8 cellular contexts compared by ENCODE assay signal in the genomic region with DNA sequence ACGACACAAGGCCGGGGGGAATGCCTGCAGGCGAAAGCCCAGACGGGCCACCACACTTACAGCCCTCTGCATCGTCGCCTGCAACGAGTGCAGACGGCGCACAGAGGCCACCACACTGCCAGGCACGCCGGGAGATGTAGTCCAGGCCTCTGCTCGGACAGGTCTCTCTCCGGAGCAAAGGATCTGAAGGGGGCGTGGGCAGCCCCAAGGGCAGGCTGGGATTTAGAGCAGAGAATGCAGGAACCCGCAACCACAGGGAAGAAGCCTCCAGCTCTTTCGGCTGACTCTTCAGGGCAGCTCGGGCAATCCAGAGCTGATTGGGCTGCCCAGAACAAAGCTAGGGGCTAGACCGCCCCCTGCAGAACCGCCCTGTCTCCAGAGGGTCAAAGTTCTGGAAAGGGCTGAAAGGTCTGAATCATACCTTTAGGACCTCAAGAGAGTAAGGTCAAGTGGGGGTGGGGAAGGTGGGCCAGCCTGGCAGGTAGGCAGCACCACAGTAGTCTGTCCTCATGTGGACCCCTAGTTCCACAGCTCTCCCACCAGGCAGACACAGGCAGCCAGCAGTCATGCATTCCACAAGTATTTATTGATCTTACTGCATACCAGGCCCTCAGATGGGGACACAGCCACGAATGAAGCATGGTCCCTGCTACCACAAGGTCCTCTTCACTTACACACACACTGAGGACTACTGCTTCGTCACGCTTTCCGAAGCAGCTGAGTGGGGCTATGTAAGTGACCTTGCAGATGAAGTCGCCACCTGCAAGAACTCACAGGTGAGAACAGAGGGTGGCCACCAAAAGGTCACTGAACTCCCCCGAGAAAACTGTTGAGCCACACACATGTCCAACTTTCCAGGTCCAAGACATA. TPM values are rescaled to one million over a fixed set of nuclear protein-coding genes. Genes with fewer than 3 reads are reported as not detected.
DNase-seq lines count a peak whose midpoint lies in the region; ATAC-seq and TF ChIP-seq lines count a peak whose summit lies in the region.

A gene with protein sequence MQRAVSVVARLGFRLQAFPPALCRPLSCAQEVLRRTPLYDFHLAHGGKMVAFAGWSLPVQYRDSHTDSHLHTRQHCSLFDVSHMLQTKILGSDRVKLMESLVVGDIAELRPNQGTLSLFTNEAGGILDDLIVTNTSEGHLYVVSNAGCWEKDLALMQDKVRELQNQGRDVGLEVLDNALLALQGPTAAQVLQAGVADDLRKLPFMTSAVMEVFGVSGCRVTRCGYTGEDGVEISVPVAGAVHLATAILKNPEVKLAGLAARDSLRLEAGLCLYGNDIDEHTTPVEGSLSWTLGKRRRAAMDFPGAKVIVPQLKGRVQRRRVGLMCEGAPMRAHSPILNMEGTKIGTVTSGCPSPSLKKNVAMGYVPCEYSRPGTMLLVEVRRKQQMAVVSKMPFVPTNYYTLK (minus strand): TSS at position 95 of the 870 bp plus-strand sequence. CDS start 23 bp downstream, at position 72.

- H3K36me3 Mint-ChIP-seq in CD8-positive, alpha-beta T cell = peaks cover 44% of the 10 kb centered on the region
- peaks cover 11% of the 10 kb centered on the region for H3K36me3 Mint-ChIP-seq in activated CD8-positive, alpha-beta T cell treated with anti-CD3 and anti-CD28 coated beads for 36 hours (ENCODE audit: low read depth)

- peak within 1 kb of the TSS; percentile 45 for H3K4me3 Mint-ChIP-seq in CD8-positive, alpha-beta T cell
- H3K4me3 Mint-ChIP-seq in activated CD8-positive, alpha-beta T cell treated with anti-CD3 and anti-CD28 coated beads for 36 hours = peak within 1 kb of the TSS; percentile 27

- no peaks in the 10 kb centered on the region for H3K9me3 Mint-ChIP-seq in CD8-positive, alpha-beta T cell
- no peaks in the 10 kb centered on the region for H3K9me3 Mint-ChIP-seq in activated CD8-positive, alpha-beta T cell treated with anti-CD3 and anti-CD28 coated beads for 36 hours

- POLR2A ChIA-PET in CD8-positive, alpha-beta T cell (lab: Charles Lee) = no interaction called here
- POLR2A ChIA-PET in activated CD8-positive, alpha-beta T cell treated with anti-CD3 and anti-CD28 coated beads for 36 hours (lab: Charles Lee) = interaction anchor here (0.9 to 3.0 kb wide), 5 partner anchors 9 to 83 kb away, joined by 3 to 18 read pairs (median 4); partner anchors contain the start of genes RHOA, TCTA and USP4

- peaks cover 29% of the 10 kb centered on the region for H3K4me1 Mint-ChIP-seq in CD8-positive, alpha-beta T cell (ENCODE audit: low read depth)
- H3K4me1 Mint-ChIP-seq in activated CD8-positive, alpha-beta T cell treated with anti-CD3 and anti-CD28 coated beads for 36 hours (ENCODE audit: low read depth) = peaks cover 37% of the 10 kb centered on the region

- no peak within 1 kb of the TSS for H3K27ac Mint-ChIP-seq in CD8-positive, alpha-beta T cell
- H3K27ac Mint-ChIP-seq in activated CD8-positive, alpha-beta T cell treated with anti-CD3 and anti-CD28 coated beads for 36 hours = no peak within 1 kb of the TSS

- H3K4me1 ChIP-seq in CD8-positive, alpha-beta T cell (ENCODE audit: insufficient read depth, low read length) = peaks cover 18% of the 10 kb centered on the region
- H3K4me1 ChIP-seq in right cardiac atrium (ENCODE audit: control insufficient read depth, insufficient read depth, low read length) = no peaks in the 10 kb centered on the region
- H3K4me1 ChIP-seq in neutrophil (ENCODE audit: control insufficient read depth in 1 of 2, insufficient read depth in 1 of 2, low read depth in 1 of 2, low read length in 1 of 2) = peaks cover 17 to 26% of the 10 kb centered on the region in 2 experiments

- CTCF ChIA-PET in CD8-positive, alpha-beta T cell (lab: Charles Lee) = interaction anchor here (0.9 kb wide), 1 partner anchor 83 kb away, joined by 3 read pairs; the partner anchor contains the start of gene USP4
- CTCF ChIA-PET in activated CD8-positive, alpha-beta T cell treated with anti-CD3 and anti-CD28 coated beads for 36 hours (lab: Charles Lee) = no interaction called here

- intact Hi-C loops in CD8-positive, alpha-beta T cell (cut with DNase I, micrococcal nuclease) = no loop called here
- intact Hi-C loops in activated CD8-positive, alpha-beta T cell treated with anti-CD3 and anti-CD28 coated beads for 36 hours (cut with micrococcal nuclease) = no loop called here
- intact Hi-C loops in right cardiac atrium (cut with DNase I) = no loop called here

- no peak within 1 kb of the TSS for H3K27ac ChIP-seq in CD8-positive, alpha-beta T cell (ENCODE audit: low read depth, low read length)
- H3K27ac ChIP-seq in right cardiac atrium (ENCODE audit: low read length) = peak within 1 kb of the TSS; percentile 34
- H3K27ac ChIP-seq in neutrophil = peak within 1 kb of the TSS; percentile 30

- no peaks in the 10 kb centered on the region for H3K9me3 ChIP-seq in CD8-positive, alpha-beta T cell (ENCODE audit: low read length)
- H3K9me3 ChIP-seq in right cardiac atrium (ENCODE audit: control insufficient read depth, low read length) = no peaks in the 10 kb centered on the region
- H3K9me3 ChIP-seq in neutrophil = no peaks in the 10 kb centered on the region

- TF ChIP-seq CTCF in CD8-positive, alpha-beta T cell (IDR thresholded peaks at IDR 0.05) = no peak
- no peak for TF ChIP-seq CTCF in activated CD8-positive, alpha-beta T cell treated with anti-CD3 and anti-CD28 coated beads for 36 hours (IDR thresholded peaks at IDR 0.05)
- no peak for TF ChIP-seq CTCF in neutrophil (IDR thresholded peaks at IDR 0.05)

- H3K4me3 ChIP-seq in CD8-positive, alpha-beta T cell (ENCODE audit: low read depth, low read length) = no peak within 1 kb of the TSS
- peak within 1 kb of the TSS; percentile 26 for H3K4me3 ChIP-seq in right cardiac atrium (ENCODE audit: low read length)
- H3K4me3 ChIP-seq in neutrophil (ENCODE audit: low read depth in 1 of 2, low read length in 1 of 2) = peak within 1 kb of the TSS in 1 of 2 experiments; percentile 31

- H3K27me3 Mint-ChIP-seq in CD8-positive, alpha-beta T cell (ENCODE audit: low read depth) = no peaks in the 10 kb centered on the region
- H3K27me3 Mint-ChIP-seq in activated CD8-positive, alpha-beta T cell treated with anti-CD3 and anti-CD28 coated beads for 36 hours = no peaks in the 10 kb centered on the region

- no peaks in the 10 kb centered on the region for H3K36me3 ChIP-seq in CD8-positive, alpha-beta T cell (ENCODE audit: insufficient read depth, low read length)
- peaks cover 7% of the 10 kb centered on the region for H3K36me3 ChIP-seq in neutrophil

- no peak for ATAC-seq in CD8-positive, alpha-beta T cell
- ATAC-seq in activated CD8-positive, alpha-beta T cell treated with anti-CD3 and anti-CD28 coated beads for 36 hours = no peak
- peak; percentile 72 to 82 for ATAC-seq in right cardiac atrium
- ATAC-seq in GM21786 (IDR thresholded peaks at IDR 0.05; ENCODE audit: unreplicated experiment) = no peak
- ATAC-seq in GM18517 (IDR thresholded peaks at IDR 0.05; ENCODE audit: unreplicated experiment) = no peak
- no peak for ATAC-seq in GM19463 (IDR thresholded peaks at IDR 0.05; ENCODE audit: unreplicated experiment)

- no peak for DNase-seq in CD8-positive, alpha-beta T cell
- no peak for DNase-seq in activated CD8-positive, alpha-beta T cell treated with anti-CD3 and anti-CD28 coated beads for 36 hours
- DNase-seq in right cardiac atrium = peak; percentile 51 to 87 (median 84)
- no peak for DNase-seq in NOMO-1 treated with DMSO at 0.1 percent for 48 hours (lab: John Stamatoyannopoulos, UW; ENCODE audit: unreplicated experiment)

- 40% methylated on average over 25 of the region's 25 CpGs for WGBS in right cardiac atrium

- H3K27me3 ChIP-seq in CD8-positive, alpha-beta T cell (ENCODE audit: insufficient read depth, low read length) = no peaks in the 10 kb centered on the region
- H3K27me3 ChIP-seq in right cardiac atrium (ENCODE audit: control insufficient read depth, insufficient read depth) (no peaks in the 10 kb centered on the region), neutrophil (no peaks in the 10 kb centered on the region)

RNA-seq across cellular contexts. Expression of the gene that starts here (rescaled TPM):
- total RNA-seq in CD8-positive, alpha-beta T cell = 1 to 10 TPM; 8.4 to 9.4 TPM
- 1 to 10 TPM; 2.5 to 4.4 TPM for total RNA-seq in activated CD8-positive, alpha-beta T cell treated with anti-CD3 and anti-CD28 coated beads for 36 hours
- total RNA-seq in right cardiac atrium = 10 to 100 TPM; 17.4 to 33.7 (median 29.6) TPM
- 20.0 TPM for polyA plus RNA-seq in right cardiac atrium

Comparison
In these comparisons a context has a peak if more than half of its experiments do, and no peak if none do; other contexts are left out.
1. ATAC-seq: peak in right cardiac atrium (2 of 2); none in CD8-positive, alpha-beta T cell (single experiment), activated CD8-positive, alpha-beta T cell treated with anti-CD3 and anti-CD28 coated beads for 36 hours (single experiment), GM21786 (single experiment), GM18517 (single experiment) and GM19463 (single experiment).
2. DNase-seq: peak in right cardiac atrium (3 of 3); none in CD8-positive, alpha-beta T cell (0 of 7), activated CD8-positive, alpha-beta T cell treated with anti-CD3 and anti-CD28 coated beads for 36 hours (single experiment) and NOMO-1 treated with DMSO at 0.1 percent for 48 hours (single experiment).